In genomic region chr1:161314201-161314981, GRCh38 we compare ENCODE assay signal across 8 cellular contexts. TPM values are rescaled to one million over a fixed set of nuclear protein-coding genes. Genes with fewer than 3 reads are reported as not detected.
A peak's percentile ranks its signal among the peaks of the same experiment; 100 is the strongest.
DNase-seq lines count a peak whose midpoint lies in the region; TF ChIP-seq lines count a peak whose summit lies in the region.

SDHC (plus strand) TSS chr1:161314381; CDS start chr1:161314406, 25 bp downstream.

- TF ChIP-seq POLR2A in stomach (IDR thresholded peaks at IDR 0.05): peak in 2 of 4 donors; percentile 58 to 66

- H4K20me1 ChIP-seq in neural cell (ENCODE audit: insufficient read depth): no peaks in the 10 kb centered on the region

- peak within 1 kb of the TSS; percentile 84 for H3K4me2 ChIP-seq in neural cell (ENCODE audit: low read length)

- H3K27ac ChIP-seq in neural cell (ENCODE audit: low read length) (peak within 1 kb of the TSS; percentile 88), stomach (peak within 1 kb of the TSS; percentile 88 to 95 (median 93))

- H3F3A ChIP-seq in neural cell (ENCODE audit: insufficient read depth, low read length, poor library complexity, severe bottlenecking): no peaks in the 10 kb centered on the region

- TF ChIP-seq CTCF in fibroblast of villous mesenchyme (IDR thresholded peaks at IDR 0.05; ENCODE audit: insufficient read depth, low read depth, low read length): peak; percentile 57
- TF ChIP-seq CTCF in neural cell (IDR thresholded peaks at IDR 0.05; ENCODE audit: poor library complexity, severe bottlenecking): peak; percentile 66
- peak in 1 of 7 experiments; percentile 13 for TF ChIP-seq CTCF in stomach (IDR thresholded peaks at IDR 0.05)

- H3K36me3 ChIP-seq in ES-I3 (ENCODE audit: insufficient read depth, low read length) (no peaks in the 10 kb centered on the region), neural cell (ENCODE audit: insufficient read depth, low read length) (no peaks in the 10 kb centered on the region), stomach (peaks cover 4 to 12% (median 7%) of the 10 kb centered on the region in 4 donors)

- H3K4me3 ChIP-seq in fibroblast of villous mesenchyme (ENCODE audit: low read depth, low read length): peak within 1 kb of the TSS; percentile 99
- H3K4me3 ChIP-seq in neural cell (ENCODE audit: low read length): peak within 1 kb of the TSS; percentile 74
- peak within 1 kb of the TSS; percentile 73 to 93 (median 86) for H3K4me3 ChIP-seq in stomach

- intact Hi-C loops in stomach (cut with DNase I; ENCODE audit: low total_unique reads): no loop called here

- peak; percentile 75 for TF ChIP-seq EP300 in neural cell (conservative IDR thresholded peaks at IDR 0.05; ENCODE audit: poor library complexity, severe bottlenecking)
- no peak for TF ChIP-seq EP300 in stomach (IDR thresholded peaks at IDR 0.05)

- H3K27me3 ChIP-seq in neural cell (ENCODE audit: insufficient read depth, low read depth, low read length): no peaks in the 10 kb centered on the region
- peaks cover 0 to 6% (median 0%) of the 10 kb centered on the region in 3 donors for H3K27me3 ChIP-seq in stomach

- no peak for TF ChIP-seq RAD21 in neural cell (conservative IDR thresholded peaks at IDR 0.05)

- peak within 1 kb of the TSS; percentile 89 for H3K9ac ChIP-seq in ES-I3 (ENCODE audit: low read depth, low read length)
- H3K9ac ChIP-seq in neural cell (ENCODE audit: low read length): peak within 1 kb of the TSS; percentile 84

- H3K79me2 ChIP-seq in neural cell (replicated peaks; ENCODE audit: insufficient read depth, low read length): peaks cover 10% of the 10 kb centered on the region

- DNase-seq in GOT3 (lab: John Stamatoyannopoulos, UW) (peak; percentile 52), LoVo (ENCODE audit: low spot score) (peak; percentile 85), SHP77 (lab: John Stamatoyannopoulos, UW) (peak; percentile 89 to 93), activated gamma-delta T cell (lab: John Stamatoyannopoulos, UW) (peak; percentile 83), fibroblast of villous mesenchyme (ENCODE audit: low read depth) (peak; percentile 93), stomach (peak; percentile 89)

- peak within 1 kb of the TSS; percentile 86 for H2AFZ ChIP-seq in neural cell (ENCODE audit: low read depth, low read length)

- peaks cover 10% of the 10 kb centered on the region for H3K4me1 ChIP-seq in ES-I3 (ENCODE audit: insufficient read depth, low read length)
- peaks cover 12 to 43% (median 30%) of the 10 kb centered on the region in 4 donors for H3K4me1 ChIP-seq in stomach

- WGBS in stomach, 5 donors: 0 to 1% (median 0%) methylated on average over 41 to 45 of the region's 45 CpGs

- H3K9me3 ChIP-seq in ES-I3 (ENCODE audit: control insufficient read depth, insufficient read depth, low read length) (no peaks in the 10 kb centered on the region), neural cell (ENCODE audit: low read length) (no peaks in the 10 kb centered on the region), stomach (no peaks in the 10 kb centered on the region)

- H3K9me2 ChIP-seq in neural cell (ENCODE audit: insufficient read depth, low read length): no peaks in the 10 kb centered on the region

TF ChIP-seq in neural cell, 6 proteins besides CTCF, POLR2A, EP300 and RAD21:
- TF ChIP-seq MXI1 (conservative IDR thresholded peaks at IDR 0.05; ENCODE audit: poor library complexity, severe bottlenecking) (peak; percentile 75), POLR2AphosphoS5 (IDR thresholded peaks at IDR 0.05) (peak; percentile 99), REST (IDR thresholded peaks at IDR 0.05; ENCODE audit: borderline replicate concordance) (peak; percentile 82), SMC3 (conservative IDR thresholded peaks at IDR 0.05; ENCODE audit: poor library complexity) (peak; percentile 44), EZH2 (IDR thresholded peaks at IDR 0.05; ENCODE audit: borderline replicate concordance, insufficient read depth, low read length, poor library complexity, severe bottlenecking) (no peak), TAF1 (IDR thresholded peaks at IDR 0.05; ENCODE audit: low read depth) (peak; percentile 62)

RNA-seq across cellular contexts. Expression of gene SDHC, which starts in this region (rescaled TPM):
- total RNA-seq in fibroblast of villous mesenchyme (20.3 and 25.8 TPM in 2 replicates), stomach (100 to 1,000 TPM in 2 of 5 donors, 10 to 100 TPM in 3; 28.3 to 109 (median 83.1) TPM)
- polyA plus RNA-seq in neural cell (24.2 and 41.6 TPM in 2 replicates), stomach (100 to 1,000 TPM in 2 of 3 donors, 10 to 100 TPM in 1; 70.1 to 165 (median 152) TPM)
- polyA minus RNA-seq in neural cell: 35.8 and 41.2 TPM in 2 replicates

Comparison
In these comparisons a context has a peak if more than half of its experiments do, and no peak if none do; other contexts are left out.
1. Peak in every context shown above with its lines: DNase-seq, H3K4me3 ChIP-seq and H3K27ac ChIP-seq.